Comparison of ENCODE assay signal across 9 cellular contexts in genomic region chr17:77527836-77528505, GRCh38.
DNase-seq lines count a peak whose midpoint lies in the region; ATAC-seq and TF ChIP-seq lines count a peak whose summit lies in the region.
"Had no signal": no experiment of that assay in that cellular context is flagged by ENCODE, and none has a peak within 500 bp of the region (broad histone marks: within the 10 kb centered on the region; RNA-seq: fewer than 3 reads in every experiment).

No MANE protein-coding gene starts in this region.

- 72% methylated on average over 23 of the region's 23 CpGs for WGBS in thymus

- POLR2A ChIA-PET in WTC11 (lab: Charles Lee), result no interaction called here

- peaks cover 50% of the 10 kb centered on the region for H3K27me3 Mint-ChIP-seq in WTC11 (ENCODE audit: low read depth)

- H3K4me1 Mint-ChIP-seq in WTC11, result peaks cover 3% of the 10 kb centered on the region; the same call in 1 of the 2 replicates

- no peaks in the 10 kb centered on the region for H3K9me3 ChIP-seq in cardiac muscle cell (ENCODE audit: low read depth)
- no peaks in the 10 kb centered on the region for H3K9me3 ChIP-seq in iPS-20b (ENCODE audit: insufficient read depth, low read depth, low read length)
- H3K9me3 ChIP-seq in thymus (ENCODE audit: control insufficient read depth), result no peaks in the 10 kb centered on the region
- no peaks in the 10 kb centered on the region for H3K9me3 ChIP-seq in MM.1S (replicated peaks; ENCODE audit: insufficient read depth, low read length)

- H3F3A ChIP-seq in MM.1S (ENCODE audit: insufficient read depth, low read length), result no peaks in the 10 kb centered on the region

- CTCF ChIA-PET in WTC11 (lab: Charles Lee), result interaction anchor here (0.7 to 2.2 kb wide), 15 partner anchors 12 to 491 kb away, joined by 3 to 11 read pairs (median 4); no protein-coding TSS in a partner anchor

- intact Hi-C loops in left ventricle myocardium superior (cut with micrococcal nuclease), result no loop called here

- H3K9ac ChIP-seq in iPS-20b (ENCODE audit: low read depth, low read length), result peak overlapping the region; percentile 44; the same call in 1 of the 2 replicates
- no peak overlapping the region for H3K9ac ChIP-seq in MM.1S (ENCODE audit: low read length)
- H3K9ac ChIP-seq: GM23248 had no signal

- TF ChIP-seq CTCF in cardiac muscle cell (IDR thresholded peaks at IDR 0.05; ENCODE audit: low read depth, low read length) (no peak), WTC11 (IDR thresholded peaks at IDR 0.05) (no peak), MM.1S (IDR thresholded peaks at IDR 0.05; ENCODE audit: low read length) (no peak)

- H3K79me2 ChIP-seq in MM.1S (ENCODE audit: low read length), result no peaks in the 10 kb centered on the region

- peak overlapping the region; percentile 62 for H3K4me3 Mint-ChIP-seq in WTC11

- peaks cover 23% of the 10 kb centered on the region for H3K36me3 Mint-ChIP-seq in WTC11

- DNase-seq in cardiac muscle cell (ENCODE audit: low read depth in 1 of 2, low spot score in 1 of 2) (no peak), left ventricle myocardium superior (no peak), WTC11 (ENCODE audit: low spot score) (no peak), retina (no peak), MM.1S (no peak), left lobe of liver (ENCODE audit: low spot score) (no peak)
- DNase-seq: GM23248 had no signal

- H2AFZ ChIP-seq in MM.1S (ENCODE audit: low read length), result no peak overlapping the region
- H2AFZ ChIP-seq: GM23248 had no signal

- no peaks in the 10 kb centered on the region for H3K9me2 ChIP-seq in MM.1S (replicated peaks; ENCODE audit: insufficient read depth, low read length)

- ATAC-seq in left ventricle myocardium superior, result no peak
- no peak for ATAC-seq in WTC11
- no peak for ATAC-seq in left lobe of liver

- no peaks in the 10 kb centered on the region for H3K27me3 ChIP-seq in cardiac muscle cell
- peaks cover 34% of the 10 kb centered on the region for H3K27me3 ChIP-seq in iPS-20b (ENCODE audit: insufficient read depth, low read length)
- peaks cover 9% of the 10 kb centered on the region for H3K27me3 ChIP-seq in thymus (ENCODE audit: control insufficient read depth, insufficient read depth)
- H3K27me3 ChIP-seq in MM.1S (replicated peaks; ENCODE audit: insufficient read depth, low read length), result peaks cover 41% of the 10 kb centered on the region

- H3K27ac ChIP-seq in cardiac muscle cell (no peak overlapping the region), iPS-20b (ENCODE audit: low read length) (no peak overlapping the region), thymus (ENCODE audit: low read depth) (no peak overlapping the region), MM.1S (ENCODE audit: low read length) (no peak overlapping the region)
- H3K27ac ChIP-seq: GM23248 had no signal

- H3K4me1 ChIP-seq in cardiac muscle cell (ENCODE audit: low read depth), result no peaks in the 10 kb centered on the region
- no peaks in the 10 kb centered on the region for H3K4me1 ChIP-seq in iPS-20b (ENCODE audit: insufficient read depth, low read length)
- peaks cover 8% of the 10 kb centered on the region for H3K4me1 ChIP-seq in thymus (ENCODE audit: control insufficient read depth, insufficient read depth, low read length)
- H3K4me1 ChIP-seq in MM.1S (ENCODE audit: low read length), result no peaks in the 10 kb centered on the region

- H3K9me3 Mint-ChIP-seq in WTC11, result peaks cover 35% of the 10 kb centered on the region

- H3K4me2 ChIP-seq in MM.1S (ENCODE audit: low read depth, low read length), result no peak overlapping the region

- no peaks in the 10 kb centered on the region for H3K36me3 ChIP-seq in cardiac muscle cell
- H3K36me3 ChIP-seq in iPS-20b (ENCODE audit: insufficient read depth, low read depth, low read length), result no peaks in the 10 kb centered on the region
- no peaks in the 10 kb centered on the region for H3K36me3 ChIP-seq in thymus (ENCODE audit: control insufficient read depth, insufficient read depth)
- H3K36me3 ChIP-seq in MM.1S (replicated peaks; ENCODE audit: insufficient read depth, low read length), result no peaks in the 10 kb centered on the region

- no peaks in the 10 kb centered on the region for H4K20me1 ChIP-seq in MM.1S (ENCODE audit: insufficient read depth, low read length)

- H3K27ac Mint-ChIP-seq in WTC11, result no peak overlapping the region

- H3K4me3 ChIP-seq in cardiac muscle cell (peak overlapping the region; percentile 29), iPS-20b (ENCODE audit: low read length) (peak overlapping the region; percentile 68; the same call in 1 of the 2 replicates), thymus (ENCODE audit: low read length) (peak overlapping the region; percentile 36), MM.1S (ENCODE audit: low read length) (no peak overlapping the region)

TF ChIP-seq in WTC11, 78 proteins besides CTCF, POLR2A, EP300 and RAD21:
- TF ChIP-seq TEAD1 (CRISPR knock-in tag; IDR thresholded peaks at IDR 0.05) (no peak), SP1 (CRISPR knock-in tag; conservative IDR thresholded peaks at IDR 0.05) (no peak; the same call in 1 of the 2 replicates)
TF ChIP-seq in WTC11: peak in this region for 0.
